ENCODE assay signal across 8 cellular contexts in genomic region chr14:24146978-24147760, GRCh38. TPM values are rescaled to one million over a fixed set of nuclear protein-coding genes. Genes with fewer than 3 reads are reported as not detected.
A peak's percentile ranks its signal among the peaks of the same experiment; 100 is the strongest.
DNase-seq lines count a peak whose midpoint lies in the region; ATAC-seq and TF ChIP-seq lines count a peak whose summit lies in the region.

Gene RNF31 (plus strand): TSS chr14:24147498. CDS start chr14:24147699, 201 bp downstream.

- H3K9me3 Mint-ChIP-seq in activated T-cell treated with anti-CD3 and anti-CD28 coated beads, Interleukin-2, amount 50 U/mL, for 24 hours = no peaks in the 10 kb centered on the region

- peak; percentile 75 for ATAC-seq in GM21717 (IDR thresholded peaks at IDR 0.05; ENCODE audit: unreplicated experiment)

- H3K27ac Mint-ChIP-seq in activated T-cell treated with anti-CD3 and anti-CD28 coated beads, Interleukin-2, amount 50 U/mL, for 24 hours = peak within 1 kb of the TSS; percentile 98

- no peaks in the 10 kb centered on the region for H3K9me3 ChIP-seq in esophagus (ENCODE audit: control insufficient read depth in 2 of 2, insufficient read depth in 1 of 2, low read depth in 1 of 2, low read length in 1 of 2)
- H3K9me3 ChIP-seq in muscle layer of duodenum (ENCODE audit: control insufficient read depth in 1 of 2, low read length in 2 of 2) = no peaks in the 10 kb centered on the region

- H3K4me3 Mint-ChIP-seq in activated T-cell treated with anti-CD3 and anti-CD28 coated beads, Interleukin-2, amount 50 U/mL, for 24 hours = peak within 1 kb of the TSS; percentile 90

- H3K27me3 Mint-ChIP-seq in activated T-cell treated with anti-CD3 and anti-CD28 coated beads, Interleukin-2, amount 50 U/mL, for 24 hours = no peaks in the 10 kb centered on the region

- H3K36me3 ChIP-seq in esophagus (ENCODE audit: control insufficient read depth in 2 of 2, insufficient read depth in 2 of 2, low read length in 1 of 2) = peaks cover 4 to 29% of the 10 kb centered on the region in 2 donors
- H3K36me3 ChIP-seq in muscle layer of duodenum (ENCODE audit: control insufficient read depth in 1 of 2, insufficient read depth in 2 of 2, low read length in 2 of 2) = peaks cover 33 to 40% of the 10 kb centered on the region in 2 donors

- H3K4me1 ChIP-seq in esophagus (ENCODE audit: control insufficient read depth in 2 of 2, insufficient read depth in 2 of 2, low read length in 1 of 2) (peaks cover 0 to 14% of the 10 kb centered on the region in 2 donors), muscle layer of duodenum (ENCODE audit: control insufficient read depth in 1 of 2, insufficient read depth in 2 of 2, low read length in 2 of 2) (peaks cover 16 to 32% of the 10 kb centered on the region in 2 donors)

- peak within 1 kb of the TSS; percentile 87 to 93 for H3K4me3 ChIP-seq in esophagus (ENCODE audit: low read depth in 1 of 2, low read length in 2 of 2)
- H3K4me3 ChIP-seq in muscle layer of duodenum (ENCODE audit: low read depth in 1 of 2, low read length in 2 of 2) = peak within 1 kb of the TSS; percentile 80 to 94

- H3K27me3 ChIP-seq in esophagus (ENCODE audit: control insufficient read depth in 1 of 2, insufficient read depth in 2 of 2, low read length in 2 of 2) = no peaks in the 10 kb centered on the region
- no peaks in the 10 kb centered on the region for H3K27me3 ChIP-seq in muscle layer of duodenum (ENCODE audit: low read depth, low read length)

- H3K4me1 Mint-ChIP-seq in activated T-cell treated with anti-CD3 and anti-CD28 coated beads, Interleukin-2, amount 50 U/mL, for 24 hours (ENCODE audit: low read depth) = peaks cover 67% of the 10 kb centered on the region

- in situ Hi-C loops in KBM-7 (cut with MboI; ENCODE audit: low pct_unique_long_range_greater_than_20kb, low sequenced_read_pairs) = no loop called here

- peak; percentile 96 for DNase-seq in DMS153 treated with DMSO at 0.1 percent for 48 hours (lab: John Stamatoyannopoulos, UW; ENCODE audit: unreplicated experiment)
- peak; percentile 100 for DNase-seq in KBM-7
- peak; percentile 96 for DNase-seq in activated T-cell treated with anti-CD3 and anti-CD28 coated beads, Interleukin-2, amount 50 U/mL, for 24 hours
- peak; percentile 96 to 98 for DNase-seq in stimulated activated CD8-positive, alpha-beta memory T cell treated with anti-CD3 and anti-CD28 coated beads, Interleukin-7, amount 100 ng/mL, for 4 hours (ENCODE audit: low read depth in 2 of 2)

- H3K36me3 Mint-ChIP-seq in activated T-cell treated with anti-CD3 and anti-CD28 coated beads, Interleukin-2, amount 50 U/mL, for 24 hours (ENCODE audit: low read depth) = peaks cover 93% of the 10 kb centered on the region

- 0 to 1% methylated on average over 57 of the region's 57 CpGs for WGBS in esophagus, 2 donors

- H3K27ac ChIP-seq in esophagus (ENCODE audit: low read depth in 2 of 2, low read length in 1 of 2) (peak within 1 kb of the TSS; percentile 92 to 97), muscle layer of duodenum (ENCODE audit: low read length) (peak within 1 kb of the TSS; percentile 90)

TF ChIP-seq in PFSK-1, 5 proteins besides CTCF, POLR2A, EP300 and RAD21:
- TF ChIP-seq TAF1 (IDR thresholded peaks at IDR 0.05; ENCODE audit: borderline replicate concordance, insufficient read depth, low read length) (peak; percentile 45; the same call in 1 of the 2 replicates), POLR2AphosphoS5 (IDR thresholded peaks at IDR 0.05; ENCODE audit: low read depth, low read length) (peak; percentile 62; the same call in 1 of the 2 replicates), REST (IDR thresholded peaks at IDR 0.05; ENCODE audit: insufficient read depth in 1 of 2, low read depth in 2 of 2, low read length in 2 of 2) (no peak)
TF ChIP-seq in PFSK-1: peak in this region for 2.

RNA-seq across cellular contexts. Expression of gene RNF31, which starts in this region (rescaled TPM):
- 48.6 TPM for polyA plus RNA-seq in PFSK-1 (2012; ENCODE audit: insufficient read length, low read depth)
- 10 to 100 TPM; 27.4 to 70.6 TPM for polyA plus RNA-seq in esophagus

Comparison
In these comparisons a context has a peak if more than half of its experiments do, and no peak if none do; other contexts are left out.
1. Peak in every context shown above with its lines: DNase-seq, ATAC-seq, H3K4me3 ChIP-seq and H3K27ac ChIP-seq.